8 cellular contexts compared by ENCODE assay signal in genomic region chr1:183234660-183235476, GRCh38. TPM values are rescaled to one million over a fixed set of nuclear protein-coding genes. Genes with fewer than 3 reads are reported as not detected.
A peak's percentile ranks its signal among the peaks of the same experiment; 100 is the strongest.
DNase-seq lines count a peak whose midpoint lies in the region; ATAC-seq and TF ChIP-seq lines count a peak whose summit lies in the region.

No MANE protein-coding gene starts in this region.

- H3K36me3 ChIP-seq in neural progenitor cell: no peaks in the 10 kb centered on the region

- H3K27me3 Mint-ChIP-seq in neural progenitor cell (ENCODE audit: insufficient read depth, low read depth): peaks cover 5% of the 10 kb centered on the region

- peak; percentile 93 for DNase-seq in AG20443 (ENCODE audit: low spot score)
- no peak for DNase-seq in HL-60 (ENCODE audit: low read depth in 1 of 2, low spot score in 1 of 2)
- DNase-seq in SHP77 treated with DMSO at 0.1 percent for 48 hours (lab: John Stamatoyannopoulos, UW): peak; percentile 50
- peak; percentile 98 for DNase-seq in fibroblast of mammary gland (ENCODE audit: low read depth)
- DNase-seq in neural progenitor cell (ENCODE audit: low spot score): peak; percentile 85
- DNase-seq in NCI-H774 (lab: John Stamatoyannopoulos, UW): no peak
- no peak for DNase-seq in mesenteric fat pad (ENCODE audit: low spot score)

- peak overlapping the region; percentile 74 for H3K4me3 Mint-ChIP-seq in neural progenitor cell

- no peaks in the 10 kb centered on the region for H3K9me3 Mint-ChIP-seq in neural progenitor cell

- ATAC-seq in GM19328 (IDR thresholded peaks at IDR 0.05; ENCODE audit: unreplicated experiment): no peak

- no peak overlapping the region for H3K27ac ChIP-seq in HL-60 (replicated peaks)
- H3K27ac ChIP-seq in neural progenitor cell: peak overlapping the region; percentile 51

- peak overlapping the region; percentile 95 for H3K27ac Mint-ChIP-seq in neural progenitor cell

- peak overlapping the region; percentile 66 for H2AFZ ChIP-seq in neural progenitor cell (replicated peaks)

- H4K20me1 ChIP-seq in neural progenitor cell (ENCODE audit: low read depth): no peaks in the 10 kb centered on the region

- H3K4me2 ChIP-seq in neural progenitor cell: peak overlapping the region; percentile 67

- H3K9me3 ChIP-seq in neural progenitor cell (ENCODE audit: low read depth): no peaks in the 10 kb centered on the region

- H3K4me1 ChIP-seq in neural progenitor cell: peaks cover 33% of the 10 kb centered on the region

- no peaks in the 10 kb centered on the region for H3K36me3 Mint-ChIP-seq in neural progenitor cell

- peaks cover 41% of the 10 kb centered on the region for H3K4me1 Mint-ChIP-seq in neural progenitor cell

- H3K4me3 ChIP-seq in HL-60 (replicated peaks; ENCODE audit: insufficient read depth, low read length) (no peak overlapping the region), fibroblast of mammary gland (ENCODE audit: control insufficient read depth, low read depth, low read length) (peak overlapping the region; percentile 44), neural progenitor cell (peak overlapping the region; percentile 29)

- H3K27me3 ChIP-seq in HL-60 (ENCODE audit: insufficient read depth, poor library complexity, severe bottlenecking) (no peaks in the 10 kb centered on the region), neural progenitor cell (no peaks in the 10 kb centered on the region)

- peaks cover 32% of the 10 kb centered on the region for H3F3A ChIP-seq in neural progenitor cell (ENCODE audit: low read depth)

- TF ChIP-seq CTCF in HL-60 (IDR thresholded peaks at IDR 0.05; ENCODE audit: insufficient read depth, low read length): peak; percentile 20
- peak; percentile 91 for TF ChIP-seq CTCF in fibroblast of mammary gland (conservative IDR thresholded peaks at IDR 0.05; ENCODE audit: control insufficient read depth, insufficient read depth, low read depth, low read length)
- TF ChIP-seq CTCF in neural progenitor cell (IDR thresholded peaks at IDR 0.05): peak; percentile 73

- no peak overlapping the region for H3K9ac ChIP-seq in neural progenitor cell

- no peaks in the 10 kb centered on the region for H3K79me2 ChIP-seq in neural progenitor cell (ENCODE audit: low read depth)

RNA-seq across cellular contexts. Expression of gene LAMC2, which starts 48.8 kb away (rescaled TPM):
- total RNA-seq in neural progenitor cell (ENCODE audit: low replicate concordance) (0.36 and 0.46 TPM in 2 replicates), mesenteric fat pad (1.0 TPM)

Comparison
In these comparisons a context has a peak if more than half of its experiments do, and no peak if none do; other contexts are left out.
1. DNase-seq: peak in AG20443 (single experiment), SHP77 treated with DMSO at 0.1 percent for 48 hours (single experiment), fibroblast of mammary gland (single experiment) and neural progenitor cell (single experiment); none in HL-60 (0 of 2), NCI-H774 (single experiment) and mesenteric fat pad (single experiment).
2. CTCF ChIP-seq: peak in every context shown above with its lines; median percentile 91 in fibroblast of mammary gland; 73 in neural progenitor cell; 20 in HL-60.